Comparison of ENCODE assay signal across 8 cellular contexts in genomic region chr3:129224387-129224786, GRCh38. TPM values are rescaled to one million over a fixed set of nuclear protein-coding genes. Genes with fewer than 3 reads are reported as not detected.
A peak's percentile ranks its signal among the peaks of the same experiment; 100 is the strongest.
DNase-seq lines count a peak whose midpoint lies in the region; FAIRE-seq and TF ChIP-seq lines count a peak whose summit lies in the region.
"Not testable (repeated sequence)": the region's sequence is repeated elsewhere in the genome, so short reads cannot be mapped to it uniquely, and the experiment has no call there.

No MANE protein-coding gene starts in this region.

- H3K9me2 ChIP-seq in OCI-LY1 (ENCODE audit: low read depth, low read length) = not testable (repeated sequence)

- not testable (repeated sequence) for H3K9me3 ChIP-seq in OCI-LY1 (ENCODE audit: low read length); keratinocyte (ENCODE audit: control insufficient read depth, low read depth, low read length); muscle layer of duodenum (ENCODE audit: control insufficient read depth in 1 of 2, low read length in 2 of 2); skeletal muscle tissue (ENCODE audit: control insufficient read depth in 3 of 3, low read length in 3 of 3); transverse colon

- H3K27ac ChIP-seq in OCI-LY1 (ENCODE audit: low read depth, low read length, poor library complexity, severe bottlenecking) = not testable (repeated sequence)
- H3K27ac ChIP-seq in keratinocyte (ENCODE audit: control insufficient read depth, insufficient read depth, low read length) = peak overlapping the region; percentile 15
- peak overlapping the region; percentile 86 for H3K27ac ChIP-seq in muscle layer of duodenum (ENCODE audit: low read length)
- peak overlapping the region; percentile 91 for H3K27ac ChIP-seq in skeletal muscle tissue (ENCODE audit: low read depth, low read length)
- peak overlapping the region; percentile 83 to 85 (median 83) for H3K27ac ChIP-seq in transverse colon

- TF ChIP-seq POLR2A in transverse colon (IDR thresholded peaks at IDR 0.05) = not testable (repeated sequence)

- not testable (repeated sequence) for H3K36me3 ChIP-seq in OCI-LY1 (ENCODE audit: insufficient read depth, low read length); keratinocyte (ENCODE audit: control insufficient read depth in 2 of 2, extremely low read depth in 1 of 2, insufficient read depth in 2 of 2, low read length in 2 of 2); muscle layer of duodenum (ENCODE audit: control insufficient read depth in 1 of 2, insufficient read depth in 2 of 2, low read length in 2 of 2); skeletal muscle tissue (ENCODE audit: control insufficient read depth in 3 of 3, insufficient read depth in 3 of 3, low read length in 3 of 3); transverse colon

- H3K36me3 Mint-ChIP-seq in CD14-positive monocyte; activated naive CD8-positive, alpha-beta T cell; dendritic cell treated with granulocyte-macrophage colony-stimulating factor and Interleukin-4, amounts not matched to agents 40 ng/mL and 50 ng/mL, for 4 days (ENCODE audit: low read depth): not testable (repeated sequence)

- H3K27me3 Mint-ChIP-seq in CD14-positive monocyte (ENCODE audit: low read depth in 3 of 3); activated naive CD8-positive, alpha-beta T cell; dendritic cell treated with granulocyte-macrophage colony-stimulating factor and Interleukin-4, amounts not matched to agents 40 ng/mL and 50 ng/mL, for 4 days: not testable (repeated sequence)

- peak overlapping the region; percentile 98 to 100 (median 99) for H3K27ac Mint-ChIP-seq in CD14-positive monocyte
- peak overlapping the region; percentile 22 for H3K27ac Mint-ChIP-seq in activated naive CD8-positive, alpha-beta T cell
- peak overlapping the region; percentile 100 for H3K27ac Mint-ChIP-seq in dendritic cell treated with granulocyte-macrophage colony-stimulating factor and Interleukin-4, amounts not matched to agents 40 ng/mL and 50 ng/mL, for 4 days

- not testable (repeated sequence) for H3K27me3 ChIP-seq in OCI-LY1 (ENCODE audit: insufficient read depth, low read length); keratinocyte (ENCODE audit: control insufficient read depth, extremely low read depth, insufficient read depth, low read length); muscle layer of duodenum (ENCODE audit: low read depth, low read length); skeletal muscle tissue (ENCODE audit: control insufficient read depth in 3 of 3, insufficient read depth in 3 of 3, low read length in 3 of 3); transverse colon

- H3K4me2 ChIP-seq in OCI-LY1 (ENCODE audit: low read length); keratinocyte (ENCODE audit: control insufficient read depth, extremely low read depth, insufficient read depth, low read depth, low read length): not testable (repeated sequence)

- WGBS in transverse colon (ENCODE audit: low coverage in 1 of 2), 2 donors = 29% methylated on average over 1 of the region's 1 CpG; no CpG with 5 or more reads in 1 of the 2 donors

- not testable (repeated sequence) for H3K4me3 ChIP-seq in OCI-LY1 (ENCODE audit: low read depth, low read length, poor library complexity, severe bottlenecking); keratinocyte (ENCODE audit: control insufficient read depth in 2 of 3, extremely low read depth in 1 of 3, insufficient read depth in 2 of 3, low read depth in 1 of 3, low read length in 3 of 3)
- peak overlapping the region in 1 of 2 donors; percentile 26 for H3K4me3 ChIP-seq in muscle layer of duodenum (ENCODE audit: low read depth in 1 of 2, low read length in 2 of 2)
- H3K4me3 ChIP-seq in skeletal muscle tissue (ENCODE audit: low read length in 3 of 3) = peak overlapping the region in 1 of 3 donors; percentile 38
- H3K4me3 ChIP-seq in transverse colon = peak overlapping the region in 1 of 4 donors; percentile 7

- peak overlapping the region; percentile 27 to 58 for H3K4me3 Mint-ChIP-seq in CD14-positive monocyte
- not testable (repeated sequence) for H3K4me3 Mint-ChIP-seq in activated naive CD8-positive, alpha-beta T cell; dendritic cell treated with granulocyte-macrophage colony-stimulating factor and Interleukin-4, amounts not matched to agents 40 ng/mL and 50 ng/mL, for 4 days

- not testable (repeated sequence) for H3K9me3 Mint-ChIP-seq in CD14-positive monocyte; activated naive CD8-positive, alpha-beta T cell (ENCODE audit: low read depth); dendritic cell treated with granulocyte-macrophage colony-stimulating factor and Interleukin-4, amounts not matched to agents 40 ng/mL and 50 ng/mL, for 4 days

- not testable (repeated sequence) for H4K20me1 ChIP-seq in OCI-LY1 (ENCODE audit: insufficient read depth, low read length); keratinocyte (ENCODE audit: control insufficient read depth, extremely low read depth, insufficient read depth, low read length)

- not testable (repeated sequence) for H3F3A ChIP-seq in OCI-LY1 (ENCODE audit: insufficient read depth, low read length)

- H3K4me1 ChIP-seq in OCI-LY1 (ENCODE audit: insufficient read depth, low read length, severe bottlenecking) (peaks cover 12% of the 10 kb centered on the region), keratinocyte (ENCODE audit: control insufficient read depth, extremely low read depth, insufficient read depth, low read length) (peaks cover 31% of the 10 kb centered on the region), muscle layer of duodenum (ENCODE audit: control insufficient read depth in 1 of 2, insufficient read depth in 2 of 2, low read length in 2 of 2) (peaks cover 7 to 33% of the 10 kb centered on the region in 2 donors), skeletal muscle tissue (ENCODE audit: control insufficient read depth in 3 of 3, insufficient read depth in 3 of 3, low read length in 3 of 3) (peaks cover 32 to 41% (median 39%) of the 10 kb centered on the region in 3 donors), transverse colon (peaks cover 12 to 47% (median 24%) of the 10 kb centered on the region in 4 donors)

- H3K4me1 Mint-ChIP-seq in CD14-positive monocyte = peaks cover 51% of the 10 kb centered on the region
- peaks cover 13% of the 10 kb centered on the region for H3K4me1 Mint-ChIP-seq in activated naive CD8-positive, alpha-beta T cell (ENCODE audit: low read depth)
- H3K4me1 Mint-ChIP-seq in dendritic cell treated with granulocyte-macrophage colony-stimulating factor and Interleukin-4, amounts not matched to agents 40 ng/mL and 50 ng/mL, for 4 days (ENCODE audit: low read depth) = peaks cover 45% of the 10 kb centered on the region

- H3K9me1 ChIP-seq in keratinocyte (ENCODE audit: control insufficient read depth, extremely low read depth, insufficient read depth, low read length) = not testable (repeated sequence)

- TF ChIP-seq EP300 in transverse colon (IDR thresholded peaks at IDR 0.05; ENCODE audit: low read depth) = not testable (repeated sequence)

- DNase-seq in CD14-positive monocyte (ENCODE audit: low spot score); keratinocyte (ENCODE audit: low read depth, low spot score); transverse colon: not testable (repeated sequence)

- FAIRE-seq in keratinocyte (lab: Jason Lieb, UNC) = not testable (repeated sequence)

- intact Hi-C loops in CD14-positive monocyte (cut with micrococcal nuclease); dendritic cell treated with granulocyte-macrophage colony-stimulating factor and Interleukin-4, amounts not matched to agents 40 ng/mL and 50 ng/mL, for 4 days (cut with micrococcal nuclease); transverse colon (cut with DNase I; ENCODE audit: low total_unique reads): not testable (repeated sequence)

- in situ Hi-C loops in transverse colon (cut with MboI; ENCODE audit: low pct_ligation_motif_present in 1 of 4, low pct_unique_long_range_greater_than_20kb in 1 of 4, low sequenced_read_pairs in 3 of 4) = not testable (repeated sequence)

- dilution Hi-C loops in keratinocyte (cut with MboI; ENCODE audit: extremely low pct_ligation_motif_present, low sequenced_read_pairs) = not testable (repeated sequence)

- H2AFZ ChIP-seq in OCI-LY1 (ENCODE audit: low read length) = 0 out of 2 replicates have a peak overlapping the region, but pooled peaks have one; percentile 4
- H2AFZ ChIP-seq in keratinocyte (ENCODE audit: control insufficient read depth, low read length) = not testable (repeated sequence)

- not testable (repeated sequence) for H3K79me2 ChIP-seq in OCI-LY1 (ENCODE audit: insufficient read depth, low read length); keratinocyte (ENCODE audit: control insufficient read depth, insufficient read depth, low read length)

- peak; percentile 2 for TF ChIP-seq CTCF in CD14-positive monocyte (IDR thresholded peaks at IDR 0.05)
- not testable (repeated sequence) for TF ChIP-seq CTCF in OCI-LY1 (IDR thresholded peaks at IDR 0.05; ENCODE audit: low read length); keratinocyte (optimal IDR thresholded peaks at IDR 0.05 in 1 of 3, IDR thresholded peaks at IDR 0.05 in 1 of 3, conservative IDR thresholded peaks at IDR 0.05 in 1 of 3; ENCODE audit: extremely low read depth in 1 of 3, insufficient read depth in 2 of 3, low read length in 3 of 3); transverse colon (IDR thresholded peaks at IDR 0.05)

- not testable (repeated sequence) for H3K9ac ChIP-seq in OCI-LY1 (ENCODE audit: low read length); keratinocyte (ENCODE audit: control insufficient read depth, extremely low read depth, insufficient read depth, low read length)
- H3K9ac ChIP-seq in skeletal muscle tissue (ENCODE audit: low read depth in 1 of 3, low read length in 3 of 3) = peak overlapping the region; percentile 48 to 68 (median 54)

RNA-seq across cellular contexts. Expression of gene COPG1, which starts 25.0 kb away (rescaled TPM):
- polyA plus RNA-seq in CD14-positive monocyte (10 to 100 TPM; 59.9 to 94.5 TPM), keratinocyte (58.5 to 135 TPM (median 65.5 TPM) in 3 replicates)
- 64.3 TPM for polyA plus RNA-seq in keratinocyte (2011; ENCODE audit: low read depth)
- polyA plus RNA-seq in keratinocyte (2011; cell fraction: cytosol; rRNA removed) = 68.1 and 68.9 TPM in 2 replicates
- polyA plus RNA-seq in keratinocyte (2011; cell fraction: nucleus; rRNA removed) = 102 and 125 TPM in 2 replicates
- 91.1 and 126 TPM in 2 replicates for polyA plus RNA-seq in keratinocyte (2012; ENCODE audit: low replicate concordance)
- polyA minus RNA-seq in keratinocyte = 153 to 219 TPM (median 195 TPM) in 3 replicates
- 110 TPM for polyA minus RNA-seq in keratinocyte (2011; cell fraction: cytosol; rRNA and poly(A)+ RNA removed)
- 80.5 and 113 TPM in 2 replicates for polyA minus RNA-seq in keratinocyte (2011; cell fraction: nucleus; rRNA and poly(A)+ RNA removed)
- total RNA-seq in skeletal muscle tissue (120 TPM), transverse colon (100 to 1,000 TPM in 3 of 4 donors, 10 to 100 TPM in 1; 64.7 to 149 (median 116) TPM)

RNA-seq across cellular contexts. Expression of gene CNBP, which starts 40.7 kb away (rescaled TPM):
- polyA plus RNA-seq in CD14-positive monocyte (100 to 1,000 TPM; 845 to 946 TPM), keratinocyte (310 to 388 TPM (median 385 TPM) in 3 replicates)
- polyA plus RNA-seq in keratinocyte (2011; ENCODE audit: low read depth) = 417 TPM
- 331 and 428 TPM in 2 replicates for polyA plus RNA-seq in keratinocyte (2011; cell fraction: cytosol; rRNA removed)
- 190 and 214 TPM in 2 replicates for polyA plus RNA-seq in keratinocyte (2011; cell fraction: nucleus; rRNA removed)
- polyA plus RNA-seq in keratinocyte (2012; ENCODE audit: low replicate concordance) = 290 and 449 TPM in 2 replicates
- polyA minus RNA-seq in keratinocyte = 121 to 336 TPM (median 300 TPM) in 3 replicates
- polyA minus RNA-seq in keratinocyte (2011; cell fraction: cytosol; rRNA and poly(A)+ RNA removed) = 247 TPM
- 62.8 and 94.5 TPM in 2 replicates for polyA minus RNA-seq in keratinocyte (2011; cell fraction: nucleus; rRNA and poly(A)+ RNA removed)
- total RNA-seq in skeletal muscle tissue (228 TPM), transverse colon (100 to 1,000 TPM; 169 to 329 (median 258) TPM)

RNA-seq across cellular contexts. Expression of gene HMCES, which starts 54.3 kb away (rescaled TPM):
- polyA plus RNA-seq in CD14-positive monocyte (10 to 100 TPM; 18.0 to 23.0 TPM), keratinocyte (36.4 to 66.4 TPM (median 54.6 TPM) in 3 replicates)
- polyA plus RNA-seq in keratinocyte (2011; ENCODE audit: low read depth) = 11.3 TPM
- polyA plus RNA-seq in keratinocyte (2011; cell fraction: cytosol; rRNA removed) = 39.0 and 41.1 TPM in 2 replicates
- polyA plus RNA-seq in keratinocyte (2011; cell fraction: nucleus; rRNA removed) = 43.9 and 45.5 TPM in 2 replicates
- 39.9 and 63.3 TPM in 2 replicates for polyA plus RNA-seq in keratinocyte (2012; ENCODE audit: low replicate concordance)
- 16.7 to 31.2 TPM (median 27.3 TPM) in 3 replicates for polyA minus RNA-seq in keratinocyte
- polyA minus RNA-seq in keratinocyte (2011; cell fraction: cytosol; rRNA and poly(A)+ RNA removed) = 22.1 TPM
- 8.9 and 21.1 TPM in 2 replicates for polyA minus RNA-seq in keratinocyte (2011; cell fraction: nucleus; rRNA and poly(A)+ RNA removed)
- total RNA-seq in skeletal muscle tissue (17.2 TPM), transverse colon (10 to 100 TPM; 11.3 to 32.6 (median 23.9) TPM)

Comparison
In these comparisons a context has a peak if more than half of its experiments do, and no peak if none do; other contexts are left out.
1. H3K27ac Mint-ChIP-seq: peak in every context shown above with its lines; median percentile 100 in dendritic cell treated with granulocyte-macrophage colony-stimulating factor and Interleukin-4, amounts not matched to agents 40 ng/mL and 50 ng/mL, for 4 days; 99 in CD14-positive monocyte; 22 in activated naive CD8-positive, alpha-beta T cell.